9 cellular contexts compared by ENCODE assay signal in genomic region chr12:51390457-51391046, GRCh38. TPM values are rescaled to one million over a fixed set of nuclear protein-coding genes. Genes with fewer than 3 reads are reported as not detected.
A peak's percentile ranks its signal among the peaks of the same experiment; 100 is the strongest.
DNase-seq lines count a peak whose midpoint lies in the region; ATAC-seq and TF ChIP-seq lines count a peak whose summit lies in the region.
"Had no signal": no experiment of that assay in that cellular context is flagged by ENCODE, and none has a peak within 500 bp of the region (broad histone marks: within the 10 kb centered on the region; RNA-seq: fewer than 3 reads in every experiment).

No MANE protein-coding gene starts in this region.

- peak overlapping the region; percentile 71 to 87 for H3K9ac ChIP-seq in colonic mucosa (ENCODE audit: low read depth in 2 of 2, low read length in 2 of 2)

- intact Hi-C loops in CD14-positive monocyte (cut with micrococcal nuclease), result loop anchor here in 1 of 2 donors (5.0 kb wide), 1 partner anchor 68 kb away; the partner anchor contains the start of gene BIN2
- intact Hi-C loops in colonic mucosa (cut with DNase I), result no loop called here

- no peak for TF ChIP-seq CTCF in CD14-positive monocyte (IDR thresholded peaks at IDR 0.05)
- no peak for TF ChIP-seq CTCF in colonic mucosa (IDR thresholded peaks at IDR 0.05)

- peaks cover 17 to 22% of the 10 kb centered on the region in 2 donors for H3K36me3 Mint-ChIP-seq in CD14-positive monocyte
- peaks cover 0 to 2% of the 10 kb centered on the region in 2 donors for H3K36me3 Mint-ChIP-seq in naive B cell

- H3K9me3 Mint-ChIP-seq in CD14-positive monocyte (peaks cover 0 to 2% (median 0%) of the 10 kb centered on the region in 7 donors), naive B cell (no peaks in the 10 kb centered on the region)

- H3K4me1 Mint-ChIP-seq in CD14-positive monocyte, result peaks cover 70% of the 10 kb centered on the region
- H3K4me1 Mint-ChIP-seq in naive B cell, result peaks cover 68 to 92% (median 86%) of the 10 kb centered on the region in 3 donors

- H3K9me3 ChIP-seq in KOPT-K1 (ENCODE audit: insufficient read depth, low read length, poor library complexity, severe bottlenecking), result no peaks in the 10 kb centered on the region
- no peaks in the 10 kb centered on the region for H3K9me3 ChIP-seq in colonic mucosa
- H3K9me3 ChIP-seq: psoas muscle had no signal

- no peak for ATAC-seq in naive B cell (ENCODE audit: low read depth in 2 of 2)

- H3K4me1 ChIP-seq in colonic mucosa, result peaks cover 7% of the 10 kb centered on the region

- H3K36me3 ChIP-seq in KOPT-K1 (ENCODE audit: insufficient read depth, low read length) (no peaks in the 10 kb centered on the region), colonic mucosa (no peaks in the 10 kb centered on the region)

- peak overlapping the region; percentile 61 for H3K4me3 ChIP-seq in colonic mucosa

- H3K27ac ChIP-seq in KOPT-K1 (ENCODE audit: low read depth, low read length, poor library complexity, severe bottlenecking) (peak overlapping the region; percentile 69), colonic mucosa (peak overlapping the region; percentile 38)
- H3K27ac ChIP-seq: psoas muscle had no signal

- H3K4me3 Mint-ChIP-seq in CD14-positive monocyte (peak overlapping the region; percentile 94 to 96), naive B cell (peak overlapping the region; percentile 91 to 98 (median 96))

- H3K27me3 ChIP-seq in colonic mucosa, result no peaks in the 10 kb centered on the region

- peak; percentile 69 for DNase-seq in CD14-positive monocyte (ENCODE audit: low spot score)
- DNase-seq in colonic mucosa, result no peak
- no peak for DNase-seq in naive B cell
- DNase-seq in mesenteric fat pad (ENCODE audit: low spot score), result no peak
- no peak for DNase-seq in NCI-H1105 treated with DMSO at 0.1 percent for 48 hours (lab: John Stamatoyannopoulos, UW)
- no peak for DNase-seq in NCI-H1436 (lab: John Stamatoyannopoulos, UW)
- no peak for DNase-seq in SW480 (ENCODE audit: low spot score)
- DNase-seq: psoas muscle had no signal

- peaks cover under 1 to 4% (median 3%) of the 10 kb centered on the region in 3 donors for H3K27me3 Mint-ChIP-seq in CD14-positive monocyte (ENCODE audit: low read depth in 3 of 3)
- no peaks in the 10 kb centered on the region for H3K27me3 Mint-ChIP-seq in naive B cell

- H3K27ac Mint-ChIP-seq in CD14-positive monocyte, result peak overlapping the region; percentile 89 to 96 (median 93)
- peak overlapping the region; percentile 95 to 98 (median 98) for H3K27ac Mint-ChIP-seq in naive B cell

RNA-seq across cellular contexts. Expression of gene GALNT6, which starts 0.7 kb away (rescaled TPM):
- polyA plus RNA-seq in CD14-positive monocyte, result 10 to 100 TPM in 1 of 2 donors, 1 to 10 TPM in 1; 3.2 to 10.4 TPM
- 10 to 100 TPM; 24.7 to 27.1 TPM for total RNA-seq in colonic mucosa
- 10 to 100 TPM in 5 of 6 donors, 1 to 10 TPM in 1; 3.3 to 25.6 (median 13.2) TPM for polyA plus RNA-seq in naive B cell (ENCODE audit: low read depth in 6 of 6)
- 8.3 TPM for total RNA-seq in mesenteric fat pad

RNA-seq across cellular contexts. Expression of gene SLC4A8, which starts 34.1 kb away (rescaled TPM):
- polyA plus RNA-seq in CD14-positive monocyte (1 to 10 TPM; 1.9 to 2.3 TPM), naive B cell (ENCODE audit: low read depth in 6 of 6) (1 to 10 TPM in 4 of 6 donors, under 1 TPM in 2; 0.34 to 6.2 (median 1.6) TPM)
- total RNA-seq in colonic mucosa (1 to 10 TPM in 1 of 2 donors, under 1 TPM in 1; 0.59 to 1.1 TPM), mesenteric fat pad (0.90 TPM)

RNA-seq across cellular contexts. Expression of gene CELA1, which starts 44.1 kb away (rescaled TPM):
- polyA plus RNA-seq in CD14-positive monocyte, result 1 to 10 TPM in 1 of 2 donors, under 1 TPM in 1; 0.67 to 3.0 TPM
- not detected for total RNA-seq in colonic mucosa
- not detected for polyA plus RNA-seq in naive B cell (ENCODE audit: low read depth in 6 of 6)
- total RNA-seq in mesenteric fat pad, result not detected
- total RNA-seq: psoas muscle had no signal
- polyA plus RNA-seq: psoas muscle had no signal
